Comparison of ENCODE assay signal across 21 cellular contexts in genomic region chrX:1841746-1842145, GRCh38.
"Had no signal": no experiment of that assay in that cellular context is flagged by ENCODE, and none has a peak within 500 bp of the region (broad histone marks: within the 10 kb centered on the region; RNA-seq: fewer than 3 reads in every experiment).

No MANE protein-coding gene starts in this region.

- ATAC-seq: stimulated activated effector memory CD8-positive, alpha-beta T cell treated with anti-CD3 and anti-CD28 coated beads, Interleukin-12 subunit alpha, Interleukin-12 subunit beta, amount 100 ng/mL, for 72 hours; stimulated activated memory B cell treated with anti-CD40 and anti-IgM and Interleukin-4, amounts not matched to agents 10 μg/mL and 1 μg/mL and 100 μg/mL, for 72 hours; stimulated activated naive B cell treated with anti-CD40 and anti-IgM and Interleukin-4, amounts not matched to agents 10 μg/mL and 1 μg/mL and 100 μg/mL, for 72 hours; stimulated activated naive CD8-positive, alpha-beta T cell treated with anti-CD3 and anti-CD28 coated beads, Interleukin-15, amount 100 ng/mL, for 72 hours; stimulated activated naive CD8-positive, alpha-beta T cell treated with anti-CD3 and anti-CD28 coated beads, Interleukin-15, Interleukin-2, amounts not matched to agents 100 U/mL and 50 U/mL, for 24 hours; upper lobe of right lung had no signal

- DNase-seq: stimulated activated CD4-positive, alpha-beta T cell treated with anti-CD3 and anti-CD28 coated beads, Interleukin-2, amount 100 ng/mL, for 48 hours; stimulated activated CD4-positive, alpha-beta T cell treated with anti-CD3 and anti-CD28 coated beads, Interleukin-4, amount 100 ng/mL, for 1 hour; stimulated activated CD4-positive, alpha-beta T cell treated with anti-CD3 and anti-CD28 coated beads, Interleukin-4, amount 100 ng/mL, for 24 hours; stimulated activated CD4-positive, alpha-beta T cell treated with anti-CD3 and anti-CD28 coated beads, Interleukin-4, amount 100 ng/mL, for 4 hours; stimulated activated CD8-positive, alpha-beta memory T cell treated with anti-CD3 and anti-CD28 coated beads, Interleukin-4, amount 100 ng/mL, for 48 hours; stimulated activated naive B cell treated with anti-CD40 and anti-IgM and Interleukin-4, amounts not matched to agents 10 μg/mL and 1 μg/mL and 100 μg/mL, for 72 hours; stimulated activated naive CD4-positive, alpha-beta T cell; stimulated activated naive CD4-positive, alpha-beta T cell treated with Interleukin-2 at 50 U/mL for 16 hours; stimulated activated naive CD8-positive, alpha-beta T cell treated with anti-CD3 and anti-CD28 coated beads, Interleukin-15, amount 100 ng/mL, for 72 hours; stimulated activated naive CD8-positive, alpha-beta T cell treated with anti-CD3 and anti-CD28 coated beads, Interleukin-15, Interleukin-2, amounts not matched to agents 100 U/mL and 50 U/mL, for 24 hours; stomach; substantia nigra; testis; thyroid gland; tibial artery; transverse colon; upper lobe of left lung; upper lobe of right lung; uterus had no signal
